In genomic region chr6:120056085-120056484, GRCh38 we compare ENCODE assay signal across 9 cellular contexts.
A peak's percentile ranks its signal among the peaks of the same experiment; 100 is the strongest.
DNase-seq lines count a peak whose midpoint lies in the region; ATAC-seq and TF ChIP-seq lines count a peak whose summit lies in the region.
"Had no signal": no experiment of that assay in that cellular context is flagged by ENCODE, and none has a peak within 500 bp of the region (broad histone marks: within the 10 kb centered on the region; RNA-seq: fewer than 3 reads in every experiment).

No MANE protein-coding gene starts in this region.

- no peaks in the 10 kb centered on the region for H3K9me2 ChIP-seq in SK-N-SH
- H3K9me2 ChIP-seq in PC-3 (replicated peaks; ENCODE audit: low read length) = no peaks in the 10 kb centered on the region

- H3K27me3 ChIP-seq in SK-N-SH (ENCODE audit: insufficient read depth) (no peaks in the 10 kb centered on the region), PC-3 (ENCODE audit: low read length) (no peaks in the 10 kb centered on the region)
- H3K27me3 ChIP-seq: BLaER1 treated with 17β-estradiol and CSF1 and Interleukin-3, amounts not matched to agents 10 nM and 100 nM had no signal

- POLR2A ChIA-PET in SK-N-SH (lab: Yijun Ruan, JAX) (no interaction called here), PC-3 (lab: Charles Lee; ENCODE audit: unreplicated experiment) (no interaction called here)

- no peaks in the 10 kb centered on the region for H3K79me2 ChIP-seq in SK-N-SH (ENCODE audit: insufficient read depth)
- H3K79me2 ChIP-seq in PC-3 (ENCODE audit: low read length) = no peaks in the 10 kb centered on the region

- CTCF ChIA-PET in SK-N-SH (lab: Yijun Ruan, JAX) = interaction anchor here (0.8 kb wide), 1 partner anchor 907 kb away, joined by 3 read pairs; no protein-coding TSS in a partner anchor
- CTCF ChIA-PET in PC-3 (lab: Charles Lee) = no interaction called here

- intact Hi-C loops in PC-3 (cut with micrococcal nuclease) = no loop called here

- H3F3A ChIP-seq in SK-N-SH (replicated peaks; ENCODE audit: insufficient read depth) (no peaks in the 10 kb centered on the region), PC-3 (ENCODE audit: low read length, unreplicated experiment) (no peaks in the 10 kb centered on the region)

- H3K4me1 Mint-ChIP-seq in HFFc6 (ENCODE audit: low read depth) = no peaks in the 10 kb centered on the region

- H3K9me3 ChIP-seq in SK-N-SH (peaks cover 3% of the 10 kb centered on the region; the same call in 1 of the 2 replicates), PC-3 (ENCODE audit: low read length) (no peaks in the 10 kb centered on the region)

- DNase-seq in SK-N-SH = no peak
- no peak for DNase-seq in HFFc6
- DNase-seq in PC-3 = peak; percentile 41
- peak; percentile 0 for DNase-seq in myocyte (ENCODE audit: low read depth)
- no peak for DNase-seq in caudate nucleus (lab: John Stamatoyannopoulos, UW)
- no peak for DNase-seq in NCI-H510A treated with DMSO at 0.1 percent for 48 hours (lab: John Stamatoyannopoulos, UW)

- no peaks in the 10 kb centered on the region; the same call in 1 of the 2 replicates for H3K27me3 Mint-ChIP-seq in HFFc6 (ENCODE audit: insufficient read depth)

- no peak overlapping the region for H3K4me2 ChIP-seq in SK-N-SH
- H3K4me2 ChIP-seq in PC-3 (ENCODE audit: low read length) = no peak overlapping the region
- H3K4me2 ChIP-seq: BLaER1 treated with 17β-estradiol and CSF1 and Interleukin-3, amounts not matched to agents 10 nM and 100 nM had no signal

- H3K9me3 Mint-ChIP-seq in HFFc6 = peaks cover 52% of the 10 kb centered on the region

- no peak overlapping the region for H3K4me3 Mint-ChIP-seq in HFFc6

- ATAC-seq in SK-N-SH treated with all-trans-retinoic acid at 6 μM for 48 hours (no peak), PC-3 (no peak), HG03045 (IDR thresholded peaks at IDR 0.05; ENCODE audit: unreplicated experiment) (no peak)

- H3K36me3 ChIP-seq in SK-N-SH (replicated peaks in 1 of 2; ENCODE audit: control insufficient read depth in 1 of 2, insufficient read depth in 2 of 2, low read length in 1 of 2) = no peaks in the 10 kb centered on the region
- H3K36me3 ChIP-seq in PC-3 (ENCODE audit: low read depth, low read length) = no peaks in the 10 kb centered on the region
- H3K36me3 ChIP-seq: BLaER1 treated with 17β-estradiol and CSF1 and Interleukin-3, amounts not matched to agents 10 nM and 100 nM had no signal

- TF ChIP-seq CTCF in SK-N-SH (IDR thresholded peaks at IDR 0.05) (peak; percentile 42), HFFc6 (IDR thresholded peaks at IDR 0.05) (peak; percentile 35), PC-3 (conservative IDR thresholded peaks at IDR 0.05; ENCODE audit: low read depth, low read length) (peak; percentile 60)

- no peaks in the 10 kb centered on the region for H3K36me3 Mint-ChIP-seq in HFFc6 (ENCODE audit: low read depth)

- TF ChIP-seq RAD21 in SK-N-SH (IDR thresholded peaks at IDR 0.05; ENCODE audit: low read length) = no peak

- no peaks in the 10 kb centered on the region for H4K20me1 ChIP-seq in SK-N-SH (ENCODE audit: insufficient read depth)
- no peaks in the 10 kb centered on the region for H4K20me1 ChIP-seq in PC-3 (ENCODE audit: low read length)
- H4K20me1 ChIP-seq: BLaER1 treated with 17β-estradiol and CSF1 and Interleukin-3, amounts not matched to agents 10 nM and 100 nM had no signal

- H3K27ac ChIP-seq in SK-N-SH (ENCODE audit: low read depth in 2 of 2, low read length in 1 of 2) (no peak overlapping the region), PC-3 (ENCODE audit: low read length) (no peak overlapping the region), caudate nucleus (ENCODE audit: low read depth, low read length) (no peak overlapping the region)
- H3K27ac ChIP-seq: BLaER1 treated with 17β-estradiol and CSF1 and Interleukin-3, amounts not matched to agents 10 nM and 100 nM had no signal

- H3K4me3 ChIP-seq in SK-N-SH (ENCODE audit: low read depth in 2 of 2, low read length in 1 of 2) = no peak overlapping the region
- no peak overlapping the region for H3K4me3 ChIP-seq in PC-3 (ENCODE audit: low read length)
- H3K4me3 ChIP-seq: BLaER1 treated with 17β-estradiol and CSF1 and Interleukin-3, amounts not matched to agents 10 nM and 100 nM had no signal

- TF ChIP-seq EP300 in SK-N-SH (IDR thresholded peaks at IDR 0.05; ENCODE audit: borderline replicate concordance in 1 of 2, low read depth in 1 of 2, low read length in 1 of 2) = no peak

- no TSS peak for BruUV-seq in PC-3 (replicated peaks; lab: Mats Ljungman, UMichigan)

- H3K9ac ChIP-seq in SK-N-SH (no peak overlapping the region), PC-3 (ENCODE audit: low read length) (no peak overlapping the region)
- H3K9ac ChIP-seq: BLaER1 treated with 17β-estradiol and CSF1 and Interleukin-3, amounts not matched to agents 10 nM and 100 nM had no signal

- no peak overlapping the region for H3K27ac Mint-ChIP-seq in HFFc6

- H2AFZ ChIP-seq in SK-N-SH (ENCODE audit: low read depth) = no peak overlapping the region
- H2AFZ ChIP-seq in PC-3 (ENCODE audit: low read length) = no peak overlapping the region

- H3K4me1 ChIP-seq in SK-N-SH (ENCODE audit: control insufficient read depth in 1 of 2, insufficient read depth in 2 of 2, low read depth in 1 of 2, low read length in 1 of 2) (no peaks in the 10 kb centered on the region), PC-3 (ENCODE audit: insufficient read depth, low read length) (no peaks in the 10 kb centered on the region)
- H3K4me1 ChIP-seq: BLaER1 treated with 17β-estradiol and CSF1 and Interleukin-3, amounts not matched to agents 10 nM and 100 nM had no signal

- WGBS in SK-N-SH (ENCODE audit: low lambda C conversion rate) = 47% methylated on average over 7 of the region's 7 CpGs

TF ChIP-seq in SK-N-SH, 30 proteins besides CTCF, POLR2A, EP300 and RAD21:
- TF ChIP-seq ELF1 (IDR thresholded peaks at IDR 0.05) = no peak
- no peak for TF ChIP-seq RXRA (IDR thresholded peaks at IDR 0.05; ENCODE audit: borderline replicate concordance, low read depth)
- no peak for TF ChIP-seq JUND (IDR thresholded peaks at IDR 0.05)

TF ChIP-seq in SK-N-SH treated with all-trans-retinoic acid at 6 μM for 48 hours, 23 proteins besides CTCF, POLR2A, EP300 and RAD21:
- TF ChIP-seq BACH2 (CRISPR knock-in tag; IDR thresholded peaks at IDR 0.05; ENCODE audit: borderline replicate concordance) (no peak), SNAI2 (CRISPR knock-in tag; IDR thresholded peaks at IDR 0.05) (no peak), ARNTL (CRISPR knock-in tag; IDR thresholded peaks at IDR 0.05; ENCODE audit: borderline replicate concordance, low read depth) (no peak), ZNF8 (CRISPR knock-in tag; IDR thresholded peaks at IDR 0.05) (no peak), CSDC2 (CRISPR knock-in tag; IDR thresholded peaks at IDR 0.05) (no peak), POU6F1 (CRISPR knock-in tag; IDR thresholded peaks at IDR 0.05; ENCODE audit: borderline replicate concordance, low read depth) (no peak), TOX (CRISPR knock-in tag; IDR thresholded peaks at IDR 0.05; ENCODE audit: borderline replicate concordance) (no peak), ISL1 (CRISPR knock-in tag; IDR thresholded peaks at IDR 0.05) (no peak), ZFP30 (CRISPR knock-in tag; IDR thresholded peaks at IDR 0.05) (no peak), OSR1 (CRISPR knock-in tag; IDR thresholded peaks at IDR 0.05) (no peak), ZFP3 (CRISPR knock-in tag; IDR thresholded peaks at IDR 0.05) (no peak), ZC3H10 (CRISPR knock-in tag; IDR thresholded peaks at IDR 0.05) (no peak), PATZ1 (CRISPR knock-in tag; IDR thresholded peaks at IDR 0.05; ENCODE audit: borderline replicate concordance) (no peak), GLIS3 (CRISPR knock-in tag; IDR thresholded peaks at IDR 0.05) (no peak)

Comparison
In these comparisons a context has a peak if more than half of its experiments do, and no peak if none do; other contexts are left out.
1. DNase-seq: peak in PC-3 (single experiment) and myocyte (single experiment); none in SK-N-SH (single experiment), HFFc6 (single experiment), caudate nucleus (0 of 61) and NCI-H510A treated with DMSO at 0.1 percent for 48 hours (single experiment).
2. Peak in every context shown above with its lines, with median percentiles within 50 percentile points of each other: CTCF ChIP-seq.